ENCODE assay signal across 8 cellular contexts in genomic region chr19:4791183-4792018, GRCh38.
DNase-seq lines count a peak whose midpoint lies in the region; ATAC-seq and FAIRE-seq lines count a peak whose summit lies in the region.

Gene FEM1A, plus strand, starts transcription at chr19:4791734. Its CDS starts 121 bp downstream, at chr19:4791855.

- DNase-seq in C1 segment of cervical spinal cord (lab: John Stamatoyannopoulos, UW): peak; percentile 96 to 100 (median 100)
- DNase-seq in NCI-H526 (lab: John Stamatoyannopoulos, UW): peak; percentile 98 to 99
- peak; percentile 98 for DNase-seq in activated CD4-positive, alpha-beta T cell treated with anti-CD3 and anti-CD28 coated beads for 48 hours
- DNase-seq in kidney tubule cell (ENCODE audit: low spot score): peak; percentile 100
- peak; percentile 94 to 97 (median 96) for DNase-seq in stimulated activated CD4-positive, alpha-beta T cell treated with anti-CD3 and anti-CD28 coated beads, Interleukin-1b, Interleukin-23, amount 100 ng/mL, for 24 hours (ENCODE audit: low read depth in 4 of 4, low spot score in 1 of 4)

- ATAC-seq in GM19324 (IDR thresholded peaks at IDR 0.05; ENCODE audit: low FRiP score, unreplicated experiment) (peak; percentile 94), HG03469 (IDR thresholded peaks at IDR 0.05; ENCODE audit: unreplicated experiment) (peak; percentile 80)

- FAIRE-seq in colon (lab: Jason Lieb, UNC): peak; percentile 92

Comparison
In these comparisons a context has a peak if more than half of its experiments do, and no peak if none do; other contexts are left out.
1. Peak in every context shown above with its lines: DNase-seq and ATAC-seq.